15 cellular contexts compared by ENCODE assay signal in the genomic region with DNA sequence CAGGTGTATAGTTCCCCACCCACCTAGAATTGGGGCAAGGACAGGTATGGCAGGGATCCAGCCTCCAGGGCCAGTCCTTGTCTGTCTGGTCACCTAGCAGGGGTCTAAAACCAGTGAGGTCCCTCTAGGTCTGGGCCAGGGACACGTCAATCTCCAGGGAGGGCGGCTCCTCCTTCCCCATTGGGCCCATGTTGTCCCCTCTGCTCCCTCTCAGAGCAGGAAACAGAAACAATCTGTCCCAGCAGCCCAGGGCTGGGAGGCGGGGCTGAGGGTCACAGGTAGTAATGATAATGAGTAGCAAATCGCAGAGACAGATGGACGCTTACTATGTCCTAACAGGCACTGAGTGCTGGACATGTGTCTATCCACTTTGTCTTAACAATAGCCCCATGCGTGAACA. TPM values are rescaled to one million over a fixed set of nuclear protein-coding genes. Genes with fewer than 3 reads are reported as not detected.
DNase-seq lines count a peak whose midpoint lies in the region; ATAC-seq, FAIRE-seq and TF ChIP-seq lines count a peak whose summit lies in the region.
"Had no signal": no experiment of that assay in that cellular context is flagged by ENCODE, and none has a peak within 500 bp of the region (broad histone marks: within the 10 kb centered on the region; RNA-seq: fewer than 3 reads in every experiment).

No MANE protein-coding gene starts in this region.

- H3K36me3 ChIP-seq in HepG2 (replicated peaks in 1 of 2; ENCODE audit: control insufficient read depth in 1 of 2, insufficient read depth in 2 of 2, low read length in 2 of 2) (no peaks in the 10 kb centered on the region), right lobe of liver (no peaks in the 10 kb centered on the region), mucosa of descending colon (ENCODE audit: low read depth) (no peaks in the 10 kb centered on the region), vagina (no peaks in the 10 kb centered on the region), aorta (ENCODE audit: control insufficient read depth in 1 of 2, insufficient read depth in 2 of 2, low read length in 1 of 2) (no peaks in the 10 kb centered on the region)
- H3K36me3 ChIP-seq: spleen had no signal

- TF ChIP-seq EP300 in HepG2 (IDR thresholded peaks at IDR 0.05; ENCODE audit: low read depth in 2 of 2, low read length in 2 of 2) (no peak), HepG2 (CRISPR knock-in tag; IDR thresholded peaks at IDR 0.05; ENCODE audit: borderline replicate concordance) (no peak)

- H3K27me3 ChIP-seq in HepG2 (ENCODE audit: control insufficient read depth in 1 of 2, insufficient read depth in 2 of 2, low read length in 2 of 2) (peaks cover 5 to 60% of the 10 kb centered on the region in 2 experiments), right lobe of liver (no peaks in the 10 kb centered on the region), vagina (no peaks in the 10 kb centered on the region), aorta (ENCODE audit: control insufficient read depth in 1 of 2, insufficient read depth in 2 of 2, low read length in 1 of 2) (no peaks in the 10 kb centered on the region)

- H3K27ac ChIP-seq in HepG2 (ENCODE audit: extremely low read length, insufficient read depth, low read length), result no peak overlapping the region
- H3K27ac ChIP-seq in right lobe of liver, result no peak overlapping the region
- H3K27ac ChIP-seq in caudate nucleus (ENCODE audit: low read depth, low read length), result peak overlapping the region; percentile 48
- peak overlapping the region; percentile 82 for H3K27ac ChIP-seq in vagina
- H3K27ac ChIP-seq in aorta (ENCODE audit: low read depth in 1 of 2, low read length in 2 of 2), result no peak overlapping the region
- H3K27ac ChIP-seq: spleen, VCaP had no signal

- TF ChIP-seq RAD21 in HepG2 (CRISPR knock-in tag; IDR thresholded peaks at IDR 0.05), result no peak

- POLR2A ChIA-PET in HepG2 (lab: Yijun Ruan, JAX), result no interaction called here

- CTCF ChIA-PET in HepG2 (lab: Yijun Ruan, JAX; ENCODE audit: low intra/inter-chr PET ratio, low total read pairs), result no interaction called here

- no peak for FAIRE-seq in HepG2 (lab: Jason Lieb, UNC)

- H3K9ac ChIP-seq in HepG2 (ENCODE audit: insufficient read depth, low read depth, low read length), result no peak overlapping the region

- peak overlapping the region; percentile 20; the same call in 1 of the 2 replicates for H3K4me2 ChIP-seq in HepG2 (ENCODE audit: low read depth, low read length)

- intact Hi-C loops in HepG2 (cut with micrococcal nuclease; ENCODE audit: unreplicated experiment) (no loop called here), right lobe of liver (cut with DNase I) (no loop called here), mucosa of descending colon (cut with DNase I, micrococcal nuclease) (no loop called here), vagina (cut with DNase I) (no loop called here), aorta (cut with DNase I) (no loop called here)

- H2AFZ ChIP-seq in HepG2 (ENCODE audit: low read length), result no peak overlapping the region

- DNase-seq in HepG2 (ENCODE audit: low spot score) (no peak), right lobe of liver (no peak), caudate nucleus (lab: John Stamatoyannopoulos, UW) (no peak), mucosa of descending colon (no peak), vagina (ENCODE audit: extremely low spot score in 2 of 2) (no peak), OCI-M2 (lab: John Stamatoyannopoulos, UW; ENCODE audit: unreplicated experiment) (no peak), aorta (no peak)
- DNase-seq: activated CD8-positive, alpha-beta memory T cell treated with anti-CD3 and anti-CD28 coated beads for 24 hours; midbrain; NCI-H187; NCI-H510A treated with DMSO at 0.1 percent for 48 hours; spleen; T-helper 1 cell had no signal

- no peaks in the 10 kb centered on the region for H3K79me2 ChIP-seq in HepG2 (ENCODE audit: insufficient read depth, low read length)

- BruUV-seq in HepG2 (replicated peaks; lab: Mats Ljungman, UMichigan), result no TSS peak

- WGBS in HepG2 (ENCODE audit: low lambda C conversion rate), result 42% methylated on average over 4 of the region's 6 CpGs
- WGBS in right lobe of liver (ENCODE audit: insufficient coverage, low coverage, low lambda C conversion rate, missing lambda C conversion rate), result 71% methylated on average over 4 of the region's 6 CpGs
- 75 to 79% methylated on average over 6 of the region's 6 CpGs for WGBS in aorta, 2 donors

- no peaks in the 10 kb centered on the region for H4K20me1 ChIP-seq in HepG2 (ENCODE audit: insufficient read depth, low read length)

- no peak for TF ChIP-seq CTCF in HepG2 (CRISPR knock-in tag; IDR thresholded peaks at IDR 0.05)
- TF ChIP-seq CTCF in right lobe of liver (IDR thresholded peaks at IDR 0.05), result no peak
- no peak for TF ChIP-seq CTCF in mucosa of descending colon (IDR thresholded peaks at IDR 0.05)
- no peak for TF ChIP-seq CTCF in vagina (IDR thresholded peaks at IDR 0.05)

- H3K9me3 ChIP-seq in HepG2 (ENCODE audit: low read length), result no peaks in the 10 kb centered on the region
- no peaks in the 10 kb centered on the region for H3K9me3 ChIP-seq in right lobe of liver
- no peaks in the 10 kb centered on the region for H3K9me3 ChIP-seq in mucosa of descending colon
- H3K9me3 ChIP-seq in vagina, result no peaks in the 10 kb centered on the region
- H3K9me3 ChIP-seq in aorta (ENCODE audit: control insufficient read depth, low read length), result no peaks in the 10 kb centered on the region
- H3K9me3 ChIP-seq: spleen had no signal

- in situ Hi-C loops in HepG2 (cut with HindIII; ENCODE audit: extremely low pct_ligation_motif_present, low pct_unique_long_range_greater_than_20kb), result no loop called here

- H3K4me3 ChIP-seq in HepG2 (replicated peaks in 1 of 3; ENCODE audit: insufficient read depth in 1 of 3, low read depth in 2 of 3, low read length in 3 of 3) (no peak overlapping the region), right lobe of liver (no peak overlapping the region), mucosa of descending colon (no peak overlapping the region), vagina (no peak overlapping the region), aorta (ENCODE audit: low read length in 2 of 2) (no peak overlapping the region)
- H3K4me3 ChIP-seq: spleen had no signal

- H3K4me1 ChIP-seq in HepG2 (ENCODE audit: insufficient read depth, low read length), result peaks cover 68% of the 10 kb centered on the region
- no peaks in the 10 kb centered on the region for H3K4me1 ChIP-seq in right lobe of liver
- H3K4me1 ChIP-seq in mucosa of descending colon (ENCODE audit: low read depth), result peaks cover 6% of the 10 kb centered on the region
- peaks cover 46% of the 10 kb centered on the region for H3K4me1 ChIP-seq in vagina
- no peaks in the 10 kb centered on the region for H3K4me1 ChIP-seq in aorta (ENCODE audit: control insufficient read depth in 1 of 2, insufficient read depth in 2 of 2, low read length in 2 of 2)

- TF ChIP-seq POLR2A in HepG2 (IDR thresholded peaks at IDR 0.05; ENCODE audit: insufficient read depth in 1 of 2, low read depth in 2 of 2, low read length in 2 of 2) (no peak), right lobe of liver (IDR thresholded peaks at IDR 0.05) (no peak), vagina (IDR thresholded peaks at IDR 0.05) (no peak)

- no peak for ATAC-seq in HepG2
- no peak for ATAC-seq in right lobe of liver
- ATAC-seq in mucosa of descending colon, result peak; percentile 10
- no peak for ATAC-seq in GM18909 (IDR thresholded peaks at IDR 0.05; ENCODE audit: poor library complexity, unreplicated experiment)
- ATAC-seq in aorta (ENCODE audit: low FRiP score), result no peak

TF ChIP-seq in HepG2, 621 proteins besides CTCF, POLR2A, EP300 and RAD21 (continues in another document):
- no peak for TF ChIP-seq SP5 (CRISPR knock-in tag; IDR thresholded peaks at IDR 0.05; ENCODE audit: borderline replicate concordance, low read depth)

RNA-seq across cellular contexts. Expression of a gene that starts 22.8 kb away (rescaled TPM):
- total RNA-seq in HepG2 (2016; rRNA removed; fragmentation: Illumina TruSeq; extraction: Trizol), result 0.81 and 1.4 TPM in 2 replicates
- 1.2 and 2.8 TPM in 2 replicates for total RNA-seq in HepG2 (2016; cell fraction: cytosol; rRNA removed; fragmentation: Illumina TruSeq; extraction: Trizol; ENCODE audit: low read depth)
- 1.6 TPM in 2 replicates for total RNA-seq in HepG2 (2016; cell fraction: insoluble cytoplasmic fraction; rRNA removed; fragmentation: Illumina TruSeq; extraction: Trizol)
- total RNA-seq in HepG2 (2016; cell fraction: membrane; rRNA removed; fragmentation: Illumina TruSeq; extraction: Trizol), result 2.9 and 3.9 TPM in 2 replicates
- 1.2 and 1.9 TPM in 2 replicates for total RNA-seq in HepG2 (2016; cell fraction: nucleus; rRNA removed; fragmentation: Illumina TruSeq; extraction: Trizol)
- 4.4 and 6.2 TPM in 2 replicates for polyA plus RNA-seq in HepG2 (2011; rRNA removed)
- 3.5 and 4.0 TPM in 2 replicates for polyA plus RNA-seq in HepG2 (2011; cell fraction: cytosol; rRNA removed)
- 13.8 and 15.6 TPM in 2 replicates for polyA plus RNA-seq in HepG2 (2011; cell fraction: nucleus; rRNA removed)
- 8.2 and 9.2 TPM in 2 replicates for polyA plus RNA-seq in HepG2 (2012)
- 2.3 and 2.9 TPM in 2 replicates for polyA plus RNA-seq in HepG2 (2016; cell fraction: cytosol; fragmentation: Illumina TruSeq; extraction: Trizol; ENCODE audit: low read depth)
- polyA plus RNA-seq in HepG2 (2016; cell fraction: insoluble cytoplasmic fraction; fragmentation: Illumina TruSeq; extraction: Trizol; ENCODE audit: low read depth), result 2.0 and 2.2 TPM in 2 replicates
- 3.2 and 3.7 TPM in 2 replicates for polyA plus RNA-seq in HepG2 (2016; cell fraction: membrane; fragmentation: Illumina TruSeq; extraction: Trizol; ENCODE audit: low read depth)
- polyA plus RNA-seq in HepG2 (2016; cell fraction: nucleus; fragmentation: Illumina TruSeq; extraction: Trizol; ENCODE audit: insufficient read depth, low read depth), result 3.0 and 3.7 TPM in 2 replicates
- 2.1 and 7.7 TPM in 2 replicates for polyA minus RNA-seq in HepG2 (2011; rRNA and poly(A)+ RNA removed; ENCODE audit: low replicate concordance)
- 2.9 and 7.2 TPM in 2 replicates for polyA minus RNA-seq in HepG2 (2011; cell fraction: cytosol; rRNA and poly(A)+ RNA removed)
- polyA minus RNA-seq in HepG2 (2011; cell fraction: nucleus; rRNA and poly(A)+ RNA removed), result 1.7 and 2.9 TPM in 2 replicates
- 10 to 100 TPM; 13.1 to 70.8 (median 31.6) TPM for total RNA-seq in right lobe of liver
- 10 to 100 TPM in 2 of 3 donors, 1 to 10 TPM in 1; 8.2 to 19.7 (median 19.0) TPM for total RNA-seq in mucosa of descending colon
- total RNA-seq in vagina, result 3.4 TPM
- 1 to 10 TPM; 1.0 to 2.3 TPM for total RNA-seq in aorta
- polyA plus RNA-seq in aorta, result under 1 TPM; 0.20 to 0.88 TPM

Comparison
In these comparisons a context has a peak if more than half of its experiments do, and no peak if none do; other contexts are left out.
1. H3K27ac ChIP-seq: peak in caudate nucleus (single experiment) and vagina (single experiment); none in HepG2 (single experiment), right lobe of liver (0 of 3) and aorta (0 of 2).